ENCODE assay signal across 8 cellular contexts in the genomic region with DNA sequence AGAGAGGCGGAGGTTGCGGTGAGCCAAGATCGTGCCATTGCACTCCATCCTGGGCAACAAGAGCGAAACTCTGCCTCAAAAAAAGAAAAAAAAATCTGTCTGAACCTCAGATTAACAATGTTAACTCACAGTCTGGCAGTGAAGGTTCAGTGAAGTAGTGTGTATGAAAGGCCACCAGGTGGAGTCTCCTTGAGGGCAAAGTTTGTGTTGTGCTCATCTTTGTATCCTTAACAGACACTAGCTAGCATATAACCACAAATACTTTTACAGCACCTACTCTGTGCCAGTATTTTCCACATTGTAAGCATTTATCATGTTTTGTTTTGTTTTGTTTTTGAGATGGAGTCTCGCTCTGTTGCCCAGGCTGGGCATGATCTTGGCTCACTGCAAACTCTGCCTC. TPM values are rescaled to one million over a fixed set of nuclear protein-coding genes. Genes with fewer than 3 reads are reported as not detected.
DNase-seq lines count a peak whose midpoint lies in the region; ATAC-seq and TF ChIP-seq lines count a peak whose summit lies in the region.

No MANE protein-coding gene starts in this region.

- H3K27me3 ChIP-seq in PC-3 (ENCODE audit: low read length) = no peaks in the 10 kb centered on the region

- no peaks in the 10 kb centered on the region for H3K4me1 ChIP-seq in PC-3 (ENCODE audit: insufficient read depth, low read length)

- H3F3A ChIP-seq in PC-3 (ENCODE audit: low read length, unreplicated experiment) = no peaks in the 10 kb centered on the region

- H3K4me2 ChIP-seq in PC-3 (ENCODE audit: low read length) = no peak overlapping the region

- H3K27ac ChIP-seq in PC-3 (ENCODE audit: low read length) = no peak overlapping the region

- H2AFZ ChIP-seq in PC-3 (ENCODE audit: low read length) = no peak overlapping the region

- no peaks in the 10 kb centered on the region for H4K20me1 ChIP-seq in PC-3 (ENCODE audit: low read length)

- no peaks in the 10 kb centered on the region for H3K36me3 ChIP-seq in PC-3 (ENCODE audit: low read depth, low read length)

- H3K9me2 ChIP-seq in PC-3 (replicated peaks; ENCODE audit: low read length) = no peaks in the 10 kb centered on the region

- no peak overlapping the region for H3K9ac ChIP-seq in PC-3 (ENCODE audit: low read length)

- no peak overlapping the region for H3K4me3 ChIP-seq in PC-3 (ENCODE audit: low read length)
- H3K4me3 ChIP-seq in fibroblast of the aortic adventitia (ENCODE audit: low read depth, low read length) = no peak overlapping the region

- TF ChIP-seq CTCF in PC-3 (conservative IDR thresholded peaks at IDR 0.05; ENCODE audit: low read depth, low read length) (peak; percentile 64), fibroblast of the aortic adventitia (IDR thresholded peaks at IDR 0.05; ENCODE audit: insufficient read depth, low read length) (peak; percentile 63)

- CTCF ChIA-PET in PC-3 (lab: Charles Lee) = interaction anchor here (0.5 to 1.1 kb wide), 3 partner anchors 14 to 1173 kb away, joined by 4 to 6 read pairs (median 4); no protein-coding TSS in a partner anchor

- BruUV-seq in PC-3 (replicated peaks; lab: Mats Ljungman, UMichigan) = no TSS peak

- ATAC-seq in Right ventricle myocardium superior (ENCODE audit: poor library complexity) (peak; percentile 46), left cardiac atrium (no peak), HG02798 (IDR thresholded peaks at IDR 0.05; ENCODE audit: poor library complexity, unreplicated experiment) (peak; percentile 73), PC-3 (peak; percentile 81)

- no peak for DNase-seq in Right ventricle myocardium superior
- no peak for DNase-seq in left cardiac atrium
- DNase-seq in PC-3 = peak; percentile 64
- peak; percentile 38 for DNase-seq in fibroblast of the aortic adventitia (ENCODE audit: low read depth)
- no peak for DNase-seq in GF-D8 (lab: John Stamatoyannopoulos, UW)
- no peak for DNase-seq in stimulated activated CD4-positive, alpha-beta T cell treated with anti-CD3 and anti-CD28 coated beads, Interleukin-4, amount 100 ng/mL, for 24 hours
- DNase-seq in activated gamma-delta T cell (lab: John Stamatoyannopoulos, UW) = no peak

- POLR2A ChIA-PET in PC-3 (lab: Charles Lee; ENCODE audit: unreplicated experiment) = no interaction called here

- intact Hi-C loops in Right ventricle myocardium superior (cut with DNase I) (no loop called here), left cardiac atrium (cut with DNase I) (no loop called here), PC-3 (cut with micrococcal nuclease) (loop anchor here (1.0 kb wide), 2 partner anchors 14 to 32 kb away; no protein-coding TSS in a partner anchor)

- no peaks in the 10 kb centered on the region for H3K9me3 ChIP-seq in PC-3 (ENCODE audit: low read length)

- H3K79me2 ChIP-seq in PC-3 (ENCODE audit: low read length) = no peaks in the 10 kb centered on the region

RNA-seq across cellular contexts. Expression of a gene that starts 46.0 kb away (rescaled TPM):
- 106 TPM for total RNA-seq in Right ventricle myocardium superior
- 10 to 100 TPM; 87.4 to 95.1 TPM for total RNA-seq in left cardiac atrium
- 31.6 and 39.0 TPM in 2 replicates for total RNA-seq in PC-3 (2014; rRNA removed)
- total RNA-seq in fibroblast of the aortic adventitia (ENCODE audit: low replicate concordance) = 3.6 and 8.0 TPM in 2 replicates

Comparison
In these comparisons a context has a peak if more than half of its experiments do, and no peak if none do; other contexts are left out.
1. ATAC-seq: peak in Right ventricle myocardium superior (single experiment), HG02798 (single experiment) and PC-3 (single experiment); none in left cardiac atrium (0 of 2).
2. DNase-seq: peak in PC-3 (single experiment) and fibroblast of the aortic adventitia (single experiment); none in Right ventricle myocardium superior (single experiment), left cardiac atrium (single experiment), GF-D8 (single experiment), stimulated activated CD4-positive, alpha-beta T cell treated with anti-CD3 and anti-CD28 coated beads, Interleukin-4, amount 100 ng/mL, for 24 hours (single experiment) and activated gamma-delta T cell (single experiment).